22 cellular contexts compared by ENCODE assay signal in the genomic region with DNA sequence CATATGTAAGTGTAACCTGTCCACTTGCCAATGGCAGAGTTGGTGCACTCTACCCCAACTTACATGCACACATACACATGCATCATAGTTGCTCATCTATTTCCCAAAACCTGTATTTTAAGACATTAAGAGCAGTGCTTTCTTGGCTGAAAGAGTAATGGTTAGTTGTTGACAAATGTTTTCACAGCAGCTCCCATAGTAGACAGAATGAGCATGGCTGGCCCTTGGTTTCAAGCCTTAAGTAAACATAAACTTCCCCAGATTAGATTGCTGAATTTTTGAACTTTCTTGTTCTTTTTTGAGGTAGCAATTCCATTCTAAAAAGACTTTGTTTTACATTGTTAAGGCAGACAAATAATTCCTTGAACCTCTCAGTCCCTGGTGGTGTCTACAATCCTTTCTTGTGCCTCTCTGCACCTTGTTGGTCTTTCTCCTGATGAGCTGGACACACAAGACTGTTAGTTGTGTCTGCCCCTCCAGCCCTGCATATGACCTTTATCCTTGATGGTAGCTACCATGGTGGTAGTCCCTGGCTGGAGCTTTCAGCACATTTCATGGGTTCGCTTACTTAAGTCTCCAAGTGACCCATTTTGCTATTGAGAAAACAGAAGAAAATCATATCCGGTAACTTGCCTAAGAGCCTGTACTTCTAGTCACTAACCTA.
"Had no signal": no experiment of that assay in that cellular context is flagged by ENCODE, and none has a peak within 500 bp of the region (broad histone marks: within the 10 kb centered on the region; RNA-seq: fewer than 3 reads in every experiment).

No MANE protein-coding gene starts in this region.

- FAIRE-seq: HTR-8/SVneo had no signal

- H3K9me3 ChIP-seq: MG63, SJSA1 had no signal

- H3K36me3 ChIP-seq: MG63, SJSA1 had no signal

- H3K27ac ChIP-seq: HL-60, SJSA1, SK-N-MC had no signal

- DNase-seq: Karpas-422, KG1, MG63, NCI-H1092, NCI-H1105 treated with DMSO at 0.1 percent for 48 hours, NCI-H1417 treated with DMSO at 0.1 percent for 48 hours, NCI-H146, NCI-H1694 treated with DMSO at 0.1 percent for 48 hours, NCI-H1930, NCI-H2081, NCI-H2107, NCI-H2227 treated with DMSO at 0.1 percent for 48 hours, NCI-H524, NCI-H526 treated with DMSO at 0.1 percent for 48 hours, NCI-H774, Right ventricle myocardium superior, RPMI8226, SIG-M5 had no signal

- H3K27me3 ChIP-seq: MG63, SJSA1 had no signal

- H3K4me1 ChIP-seq: SJSA1 had no signal

- H3K4me3 ChIP-seq: MG63, SJSA1, SK-N-MC had no signal
